9 cellular contexts compared by ENCODE assay signal in genomic region chr19:10962863-10963262, GRCh38. TPM values are rescaled to one million over a fixed set of nuclear protein-coding genes. Genes with fewer than 3 reads are reported as not detected.
DNase-seq lines count a peak whose midpoint lies in the region; ATAC-seq and TF ChIP-seq lines count a peak whose summit lies in the region.
"Had no signal": no experiment of that assay in that cellular context is flagged by ENCODE, and none has a peak within 500 bp of the region (broad histone marks: within the 10 kb centered on the region; RNA-seq: fewer than 3 reads in every experiment).

No MANE protein-coding gene starts in this region.

- H3K4me3 ChIP-seq in GM06990 (replicated peaks; ENCODE audit: low read depth, low read length) (peak overlapping the region; percentile 4), MG63 (peak overlapping the region; percentile 99), neuron (ENCODE audit: low read length) (peak overlapping the region; percentile 100)

- H3K27me3 Mint-ChIP-seq in chondrocyte (ENCODE audit: low read depth): no peaks in the 10 kb centered on the region

- peak overlapping the region; percentile 65 for H3K27ac Mint-ChIP-seq in chondrocyte (ENCODE audit: unreplicated experiment)

- ATAC-seq in HG03571 (IDR thresholded peaks at IDR 0.05; ENCODE audit: unreplicated experiment): no peak

- H3K4me1 Mint-ChIP-seq in chondrocyte (ENCODE audit: low read depth): peaks cover 41% of the 10 kb centered on the region

- TF ChIP-seq CTCF in GM06990 (IDR thresholded peaks at IDR 0.05; ENCODE audit: insufficient read depth, low read length, poor library complexity, severe bottlenecking) (no peak), chondrocyte (IDR thresholded peaks at IDR 0.05) (no peak)

- H3K27me3 ChIP-seq in GM06990 (replicated peaks; ENCODE audit: control insufficient read depth, insufficient read depth, low read length): no peaks in the 10 kb centered on the region
- no peaks in the 10 kb centered on the region for H3K27me3 ChIP-seq in MG63
- H3K27me3 ChIP-seq in neuron (ENCODE audit: insufficient read depth, low read length): no peaks in the 10 kb centered on the region

- H3K9me3 Mint-ChIP-seq in chondrocyte (ENCODE audit: low read depth): no peaks in the 10 kb centered on the region

- no peak for DNase-seq in GM06990 (ENCODE audit: extremely low read depth, insufficient read length)
- no peak for DNase-seq in MG63
- no peak for DNase-seq in chondrocyte (ENCODE audit: low spot score)
- no peak for DNase-seq in posterior cingulate gyrus
- no peak for DNase-seq in NCI-H2029 (lab: John Stamatoyannopoulos, UW)
- no peak for DNase-seq in NCI-H2081 treated with DMSO at 0.1 percent for 48 hours (lab: John Stamatoyannopoulos, UW)
- DNase-seq: NCI-H146 had no signal

- no peak overlapping the region for H2AFZ ChIP-seq in neuron (ENCODE audit: low read depth, low read length)

- intact Hi-C loops in posterior cingulate gyrus (cut with DNase I): no loop called here

- H3K36me3 ChIP-seq in GM06990 (ENCODE audit: control insufficient read depth, insufficient read depth, low read length): peaks cover 2% of the 10 kb centered on the region
- H3K36me3 ChIP-seq in MG63: peaks cover 41% of the 10 kb centered on the region
- peaks cover 7% of the 10 kb centered on the region for H3K36me3 ChIP-seq in neuron (ENCODE audit: insufficient read depth, low read length)

- H3K9me3 ChIP-seq in MG63 (no peaks in the 10 kb centered on the region), neuron (ENCODE audit: low read length) (no peaks in the 10 kb centered on the region)

- H3K4me3 Mint-ChIP-seq in chondrocyte (ENCODE audit: unreplicated experiment): peak overlapping the region; percentile 87

- H3K36me3 Mint-ChIP-seq in chondrocyte (ENCODE audit: low read depth): no peaks in the 10 kb centered on the region

- peaks cover 8% of the 10 kb centered on the region for H3K4me1 ChIP-seq in neuron (ENCODE audit: insufficient read depth, low read length)

RNA-seq across cellular contexts. Expression of gene SMARCA4, which starts 2.0 kb away (rescaled TPM):
- 133 and 134 TPM in 2 replicates for total RNA-seq in MG63 (2014; rRNA removed; shearing (Covaris generic); ENCODE audit: low replicate concordance)
- 107 to 121 TPM (median 115 TPM) in 3 replicates for total RNA-seq in chondrocyte

RNA-seq across cellular contexts. Expression of gene TIMM29, which starts 34.3 kb away (rescaled TPM):
- 29.3 and 39.2 TPM in 2 replicates for total RNA-seq in MG63 (2014; rRNA removed; shearing (Covaris generic); ENCODE audit: low replicate concordance)
- total RNA-seq in chondrocyte: 22.1 to 25.7 TPM (median 24.2 TPM) in 3 replicates

RNA-seq across cellular contexts. Expression of gene YIPF2, which starts 34.4 kb away (rescaled TPM):
- total RNA-seq in MG63 (2014; rRNA removed; shearing (Covaris generic); ENCODE audit: low replicate concordance): 74.6 and 82.8 TPM in 2 replicates
- total RNA-seq in chondrocyte: 74.5 to 88.2 TPM (median 76.1 TPM) in 3 replicates

Comparison
In these comparisons a context has a peak if more than half of its experiments do, and no peak if none do; other contexts are left out.
1. H3K4me3 ChIP-seq: peak in every context shown above with its lines; median percentile 100 in neuron; 99 in MG63; 4 in GM06990.